In genomic region chr19:51702754-51703654, GRCh38 we compare ENCODE assay signal across 1 cellular context.
TF ChIP-seq lines count a peak whose summit lies in the region.

No MANE protein-coding gene starts in this region.

TF ChIP-seq in K562, 482 proteins besides CTCF, POLR2A, EP300 and RAD21 (continued from another document and continues in another):
- no peak for TF ChIP-seq ATF4 (CRISPR knock-in tag; IDR thresholded peaks at IDR 0.05)
- TF ChIP-seq MYC (IDR thresholded peaks at IDR 0.05; ENCODE audit: low read depth, low read length), result no peak
- no peak for TF ChIP-seq MYC (CRISPR knock-in tag; IDR thresholded peaks at IDR 0.05; ENCODE audit: borderline replicate concordance, low read depth)
- TF ChIP-seq TRIM24 (IDR thresholded peaks at IDR 0.05), result no peak
- TF ChIP-seq RNF2 (IDR thresholded peaks at IDR 0.05), result no peak
- no peak for TF ChIP-seq ZNF764 (CRISPR knock-in tag; IDR thresholded peaks at IDR 0.05; ENCODE audit: low read depth)
- no peak for TF ChIP-seq CBX3 (IDR thresholded peaks at IDR 0.05; ENCODE audit: borderline replicate concordance in 1 of 2, low read length in 2 of 2)
- TF ChIP-seq HEY1 (CRISPR knock-in tag; IDR thresholded peaks at IDR 0.05; ENCODE audit: borderline replicate concordance), result 0 out of 2 replicates have a peak, but pooled peaks have one; percentile 17
- no peak for TF ChIP-seq RBM22 (IDR thresholded peaks at IDR 0.05; ENCODE audit: low read depth, low read length, poor library complexity, severe bottlenecking)
- no peak for TF ChIP-seq ERF (CRISPR knock-in tag; IDR thresholded peaks at IDR 0.05)
- no peak for TF ChIP-seq CHD7 (IDR thresholded peaks at IDR 0.05; ENCODE audit: low read depth, low read length)
- no peak for TF ChIP-seq RAD51 (IDR thresholded peaks at IDR 0.05; ENCODE audit: borderline replicate concordance, low read depth)
- no peak for TF ChIP-seq FOXJ2 (tag; IDR thresholded peaks at IDR 0.05)
- TF ChIP-seq ZNF165 (CRISPR knock-in tag; IDR thresholded peaks at IDR 0.05; ENCODE audit: borderline replicate concordance), result no peak
- no peak for TF ChIP-seq GTF2B (IDR thresholded peaks at IDR 0.05; ENCODE audit: extremely low read depth, insufficient read length)
- no peak for TF ChIP-seq ZBTB2 (IDR thresholded peaks at IDR 0.05)
- no peak for TF ChIP-seq ZNF77 (CRISPR knock-in tag; IDR thresholded peaks at IDR 0.05)
- TF ChIP-seq FUS (optimal IDR thresholded peaks at IDR 0.05; ENCODE audit: low read depth, low read length), result no peak
- no peak for TF ChIP-seq RB1 (IDR thresholded peaks at IDR 0.05; ENCODE audit: low read depth)
- TF ChIP-seq GABPB2 (CRISPR knock-in tag; conservative IDR thresholded peaks at IDR 0.05), result no peak
- TF ChIP-seq E2F6 (IDR thresholded peaks at IDR 0.05; ENCODE audit: borderline replicate concordance in 1 of 2, extremely low read depth in 1 of 2, insufficient read depth in 1 of 2, insufficient read length in 1 of 2, low read depth in 1 of 2, low read length in 1 of 2, poor library complexity in 1 of 2, severe bottlenecking in 1 of 2), result peak; percentile 22 to 41
- no peak for TF ChIP-seq ZNF134 (CRISPR knock-in tag; conservative IDR thresholded peaks at IDR 0.05)
- TF ChIP-seq SMARCE1 (IDR thresholded peaks at IDR 0.05), result no peak
- no peak for TF ChIP-seq STAG1 (CRISPR knock-in tag; IDR thresholded peaks at IDR 0.05; ENCODE audit: borderline replicate concordance)
- TF ChIP-seq ZFP1 (CRISPR knock-in tag; IDR thresholded peaks at IDR 0.05), result peak; percentile 5; the same call in 1 of the 2 replicates
- TF ChIP-seq NR1H2 (CRISPR knock-in tag; IDR thresholded peaks at IDR 0.05), result no peak
- TF ChIP-seq DPF2 (IDR thresholded peaks at IDR 0.05), result no peak
- no peak for TF ChIP-seq TAF7 (tag; IDR thresholded peaks at IDR 0.05)
- 0 out of 2 replicates have a peak, but pooled peaks have one; percentile 41 for TF ChIP-seq IRF2 (CRISPR knock-in tag; IDR thresholded peaks at IDR 0.05)
- no peak for TF ChIP-seq ZNF316 (IDR thresholded peaks at IDR 0.05)
- no peak for TF ChIP-seq TFAM (CRISPR knock-in tag; conservative IDR thresholded peaks at IDR 0.05)
- no peak for TF ChIP-seq ZNF133 (CRISPR knock-in tag; IDR thresholded peaks at IDR 0.05)
- no peak for TF ChIP-seq PHF20 (IDR thresholded peaks at IDR 0.05; ENCODE audit: partially characterized antibody)
